ENCODE assay signal across 2 cellular contexts in the genomic region with DNA sequence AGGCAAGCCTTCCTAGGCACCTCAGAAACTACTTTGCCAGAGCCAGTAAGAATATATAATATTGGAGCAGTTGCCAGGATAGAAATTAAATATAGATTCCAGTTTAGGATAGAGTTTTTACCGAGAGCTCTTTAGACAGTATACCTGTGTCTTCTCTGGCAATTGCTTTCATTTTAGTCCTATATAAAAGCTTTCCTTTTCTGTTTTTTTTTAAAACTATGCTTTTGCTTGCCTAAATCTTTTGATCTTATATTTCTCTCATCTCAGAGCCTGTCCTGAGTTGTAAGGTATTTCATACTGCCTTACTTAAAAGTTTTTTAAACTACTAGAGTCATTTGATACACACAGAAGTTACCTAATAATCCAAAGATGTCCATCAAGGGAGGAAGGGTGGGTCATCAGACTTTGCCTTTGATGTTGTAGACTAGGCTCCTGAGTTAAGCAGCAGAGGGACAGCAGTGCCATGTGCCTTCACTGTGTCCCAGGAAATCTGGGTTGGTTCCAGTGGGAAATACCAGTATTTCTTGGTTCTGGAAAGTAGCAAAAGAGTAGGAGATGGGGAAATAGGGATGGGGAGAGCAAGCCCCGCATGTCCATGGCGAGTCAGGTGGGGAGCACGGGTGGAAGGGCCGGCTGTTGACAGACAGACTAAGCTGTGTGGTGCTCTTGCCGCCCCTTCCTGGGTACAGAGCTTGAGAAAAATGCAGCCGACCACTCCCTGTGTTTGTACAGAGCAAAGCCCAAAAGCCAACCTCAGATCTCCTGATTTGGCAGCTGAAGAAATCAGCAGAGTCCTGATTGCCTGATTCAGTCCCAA.
TF ChIP-seq lines count a peak whose summit lies in the region.

No MANE protein-coding gene starts in this region.

TF ChIP-seq in WTC11, 78 proteins besides CTCF, POLR2A, EP300 and RAD21 (continued from another document):
- TF ChIP-seq, protein P1, sequence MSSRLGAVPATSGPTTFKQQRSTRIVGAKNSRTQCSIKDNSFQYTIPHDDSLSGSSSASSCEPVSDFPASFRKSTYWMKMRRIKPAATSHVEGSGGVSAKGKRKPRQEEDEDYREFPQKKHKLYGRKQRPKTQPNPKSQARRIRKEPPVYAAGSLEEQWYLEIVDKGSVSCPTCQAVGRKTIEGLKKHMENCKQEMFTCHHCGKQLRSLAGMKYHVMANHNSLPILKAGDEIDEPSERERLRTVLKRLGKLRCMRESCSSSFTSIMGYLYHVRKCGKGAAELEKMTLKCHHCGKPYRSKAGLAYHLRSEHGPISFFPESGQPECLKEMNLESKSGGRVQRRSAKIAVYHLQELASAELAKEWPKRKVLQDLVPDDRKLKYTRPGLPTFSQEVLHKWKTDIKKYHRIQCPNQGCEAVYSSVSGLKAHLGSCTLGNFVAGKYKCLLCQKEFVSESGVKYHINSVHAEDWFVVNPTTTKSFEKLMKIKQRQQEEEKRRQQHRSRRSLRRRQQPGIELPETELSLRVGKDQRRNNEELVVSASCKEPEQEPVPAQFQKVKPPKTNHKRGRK (CRISPR knock-in tag; IDR thresholded peaks at IDR 0.05; ENCODE audit: borderline replicate concordance) = no peak
- TF ChIP-seq GABPB1 (CRISPR knock-in tag; IDR thresholded peaks at IDR 0.05) = no peak
- no peak for TF ChIP-seq EMX1 (CRISPR knock-in tag; IDR thresholded peaks at IDR 0.05)
- no peak for TF ChIP-seq CREM (CRISPR knock-in tag; IDR thresholded peaks at IDR 0.05)
- TF ChIP-seq ESRRA (CRISPR knock-in tag; IDR thresholded peaks at IDR 0.05; ENCODE audit: borderline replicate concordance) = no peak
- no peak for TF ChIP-seq SMAD4 (CRISPR knock-in tag; IDR thresholded peaks at IDR 0.05)
- TF ChIP-seq RORB (CRISPR knock-in tag; IDR thresholded peaks at IDR 0.05) = no peak
- TF ChIP-seq, protein P2, sequence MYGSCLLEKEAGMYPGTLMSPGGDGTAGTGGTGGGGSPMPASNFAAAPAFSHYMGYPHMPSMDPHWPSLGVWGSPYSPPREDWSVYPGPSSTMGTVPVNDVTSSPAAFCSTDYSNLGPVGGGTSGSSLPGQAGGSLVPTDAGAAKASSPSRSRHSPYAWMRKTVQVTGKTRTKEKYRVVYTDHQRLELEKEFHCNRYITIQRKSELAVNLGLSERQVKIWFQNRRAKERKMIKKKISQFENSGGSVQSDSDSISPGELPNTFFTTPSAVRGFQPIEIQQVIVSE (CRISPR knock-in tag; IDR thresholded peaks at IDR 0.05; ENCODE audit: borderline replicate concordance) = no peak

TF ChIP-seq in SK-N-SH treated with all-trans-retinoic acid at 6 μM for 48 hours, 23 proteins besides CTCF, POLR2A, EP300 and RAD21 (continued from another document):
- TF ChIP-seq, protein P3, sequence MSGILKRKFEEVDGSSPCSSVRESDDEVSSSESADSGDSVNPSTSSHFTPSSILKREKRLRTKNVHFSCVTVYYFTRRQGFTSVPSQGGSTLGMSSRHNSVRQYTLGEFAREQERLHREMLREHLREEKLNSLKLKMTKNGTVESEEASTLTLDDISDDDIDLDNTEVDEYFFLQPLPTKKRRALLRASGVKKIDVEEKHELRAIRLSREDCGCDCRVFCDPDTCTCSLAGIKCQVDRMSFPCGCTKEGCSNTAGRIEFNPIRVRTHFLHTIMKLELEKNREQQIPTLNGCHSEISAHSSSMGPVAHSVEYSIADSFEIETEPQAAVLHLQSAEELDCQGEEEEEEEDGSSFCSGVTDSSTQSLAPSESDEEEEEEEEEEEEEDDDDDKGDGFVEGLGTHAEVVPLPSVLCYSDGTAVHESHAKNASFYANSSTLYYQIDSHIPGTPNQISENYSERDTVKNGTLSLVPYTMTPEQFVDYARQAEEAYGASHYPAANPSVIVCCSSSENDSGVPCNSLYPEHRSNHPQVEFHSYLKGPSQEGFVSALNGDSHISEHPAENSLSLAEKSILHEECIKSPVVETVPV (CRISPR knock-in tag; IDR thresholded peaks at IDR 0.05) = no peak
- no peak for TF ChIP-seq ZFP30 (CRISPR knock-in tag; IDR thresholded peaks at IDR 0.05)
- TF ChIP-seq, protein P4, sequence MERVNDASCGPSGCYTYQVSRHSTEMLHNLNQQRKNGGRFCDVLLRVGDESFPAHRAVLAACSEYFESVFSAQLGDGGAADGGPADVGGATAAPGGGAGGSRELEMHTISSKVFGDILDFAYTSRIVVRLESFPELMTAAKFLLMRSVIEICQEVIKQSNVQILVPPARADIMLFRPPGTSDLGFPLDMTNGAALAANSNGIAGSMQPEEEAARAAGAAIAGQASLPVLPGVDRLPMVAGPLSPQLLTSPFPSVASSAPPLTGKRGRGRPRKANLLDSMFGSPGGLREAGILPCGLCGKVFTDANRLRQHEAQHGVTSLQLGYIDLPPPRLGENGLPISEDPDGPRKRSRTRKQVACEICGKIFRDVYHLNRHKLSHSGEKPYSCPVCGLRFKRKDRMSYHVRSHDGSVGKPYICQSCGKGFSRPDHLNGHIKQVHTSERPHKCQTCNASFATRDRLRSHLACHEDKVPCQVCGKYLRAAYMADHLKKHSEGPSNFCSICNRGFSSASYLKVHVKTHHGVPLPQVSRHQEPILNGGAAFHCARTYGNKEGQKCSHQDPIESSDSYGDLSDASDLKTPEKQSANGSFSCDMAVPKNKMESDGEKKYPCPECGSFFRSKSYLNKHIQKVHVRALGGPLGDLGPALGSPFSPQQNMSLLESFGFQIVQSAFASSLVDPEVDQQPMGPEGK (CRISPR knock-in tag; IDR thresholded peaks at IDR 0.05; ENCODE audit: borderline replicate concordance) = no peak
- no peak for TF ChIP-seq TOX (CRISPR knock-in tag; IDR thresholded peaks at IDR 0.05; ENCODE audit: borderline replicate concordance)
- no peak for TF ChIP-seq TCF4 (CRISPR knock-in tag; IDR thresholded peaks at IDR 0.05; ENCODE audit: borderline replicate concordance)
- no peak for TF ChIP-seq RARB (CRISPR knock-in tag; IDR thresholded peaks at IDR 0.05)
- TF ChIP-seq, protein P5, sequence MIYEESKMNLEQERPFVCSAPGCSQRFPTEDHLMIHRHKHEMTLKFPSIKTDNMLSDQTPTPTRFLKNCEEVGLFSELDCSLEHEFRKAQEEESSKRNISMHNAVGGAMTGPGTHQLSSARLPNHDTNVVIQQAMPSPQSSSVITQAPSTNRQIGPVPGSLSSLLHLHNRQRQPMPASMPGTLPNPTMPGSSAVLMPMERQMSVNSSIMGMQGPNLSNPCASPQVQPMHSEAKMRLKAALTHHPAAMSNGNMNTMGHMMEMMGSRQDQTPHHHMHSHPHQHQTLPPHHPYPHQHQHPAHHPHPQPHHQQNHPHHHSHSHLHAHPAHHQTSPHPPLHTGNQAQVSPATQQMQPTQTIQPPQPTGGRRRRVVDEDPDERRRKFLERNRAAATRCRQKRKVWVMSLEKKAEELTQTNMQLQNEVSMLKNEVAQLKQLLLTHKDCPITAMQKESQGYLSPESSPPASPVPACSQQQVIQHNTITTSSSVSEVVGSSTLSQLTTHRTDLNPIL (CRISPR knock-in tag; IDR thresholded peaks at IDR 0.05; ENCODE audit: low read depth) = no peak
- no peak for TF ChIP-seq SNAI2 (CRISPR knock-in tag; IDR thresholded peaks at IDR 0.05)
